8 cellular contexts compared by ENCODE assay signal in genomic region chr16:48384982-48385271, GRCh38. TPM values are rescaled to one million over a fixed set of nuclear protein-coding genes. Genes with fewer than 3 reads are reported as not detected.
DNase-seq lines count a peak whose midpoint lies in the region; ATAC-seq and TF ChIP-seq lines count a peak whose summit lies in the region.

No MANE protein-coding gene starts in this region.

- H3K79me2 ChIP-seq in GM23338 (replicated peaks; ENCODE audit: insufficient read depth) (peaks cover 45% of the 10 kb centered on the region), MM.1S (ENCODE audit: low read length) (peaks cover 45% of the 10 kb centered on the region)

- TF ChIP-seq CTCF in GM23338 (conservative IDR thresholded peaks at IDR 0.05; ENCODE audit: low read depth in 2 of 2) (no peak), MM.1S (IDR thresholded peaks at IDR 0.05; ENCODE audit: low read length) (no peak), dorsolateral prefrontal cortex (IDR thresholded peaks at IDR 0.05 in 54 of 56, conservative IDR thresholded peaks at IDR 0.05 in 2 of 56; ENCODE audit: low read depth in 1 of 56, partially characterized antibody in 56 of 56) (no peak), natural killer cell (IDR thresholded peaks at IDR 0.05) (no peak)

- intact Hi-C loops in dorsolateral prefrontal cortex (cut with DNase I) (loop anchor here (2.0 to 10.0 kb wide), 5 partner anchors 20 to 897 kb away; partner anchors contain the start of gene CBLN1 (in 1 of the 2)), natural killer cell (cut with micrococcal nuclease) (loop anchor here (5.0 to 10.0 kb wide), 2 partner anchors 227 to 1550 kb away; partner anchors contain the start of genes C16orf87 and N4BP1)

- peaks cover 38% of the 10 kb centered on the region for H3K4me1 ChIP-seq in GM23338 (ENCODE audit: insufficient read depth)
- no peaks in the 10 kb centered on the region for H3K4me1 ChIP-seq in MM.1S (ENCODE audit: low read length)

- H3K9me2 ChIP-seq in GM23338 (ENCODE audit: insufficient read depth) (no peaks in the 10 kb centered on the region), MM.1S (replicated peaks; ENCODE audit: insufficient read depth, low read length) (no peaks in the 10 kb centered on the region)

- H3K9ac ChIP-seq in MM.1S (ENCODE audit: low read length) = peak overlapping the region; percentile 78; the same call in 1 of the 2 replicates

- H3K36me3 Mint-ChIP-seq in GM23338 (ENCODE audit: low read depth) = peaks cover 3% of the 10 kb centered on the region; the same call in 2 of the 3 replicates
- H3K36me3 Mint-ChIP-seq in natural killer cell = no peaks in the 10 kb centered on the region

- H3K27me3 Mint-ChIP-seq in GM23338 (ENCODE audit: insufficient read depth, low read depth, poor library complexity) (peaks cover 10% of the 10 kb centered on the region), natural killer cell (ENCODE audit: low read depth in 2 of 2) (no peaks in the 10 kb centered on the region)

- peak; percentile 11; the same call in 2 of the 3 replicates for ATAC-seq in GM23338
- peak; percentile 55 to 66 (median 59) for ATAC-seq in natural killer cell

- H3K4me1 Mint-ChIP-seq in GM23338 = peaks cover 38% of the 10 kb centered on the region
- peaks cover 24 to 32% of the 10 kb centered on the region in 2 donors for H3K4me1 Mint-ChIP-seq in natural killer cell

- H2AFZ ChIP-seq in GM23338 (no peak overlapping the region), MM.1S (ENCODE audit: low read length) (no peak overlapping the region)

- H3K36me3 ChIP-seq in GM23338 (ENCODE audit: insufficient read depth) (no peaks in the 10 kb centered on the region), MM.1S (replicated peaks; ENCODE audit: insufficient read depth, low read length) (no peaks in the 10 kb centered on the region)

- no peaks in the 10 kb centered on the region for H3K27me3 ChIP-seq in GM23338 (ENCODE audit: insufficient read depth)
- no peaks in the 10 kb centered on the region for H3K27me3 ChIP-seq in MM.1S (replicated peaks; ENCODE audit: insufficient read depth, low read length)
- no peaks in the 10 kb centered on the region for H3K27me3 ChIP-seq in dorsolateral prefrontal cortex

- H3F3A ChIP-seq in GM23338 (replicated peaks; ENCODE audit: low read depth) (peaks cover 15% of the 10 kb centered on the region), MM.1S (ENCODE audit: insufficient read depth, low read length) (peaks cover 5% of the 10 kb centered on the region)

- H4K20me1 ChIP-seq in GM23338 (replicated peaks; ENCODE audit: insufficient read depth) (peaks cover 7% of the 10 kb centered on the region; the same call in 1 of the 2 replicates), MM.1S (ENCODE audit: insufficient read depth, low read length) (peaks cover 10% of the 10 kb centered on the region)

- peak overlapping the region; percentile 84; the same call in 1 of the 3 replicates for H3K4me3 Mint-ChIP-seq in GM23338
- H3K4me3 Mint-ChIP-seq in natural killer cell = peak overlapping the region; percentile 71

- no peaks in the 10 kb centered on the region for H3K9me3 ChIP-seq in MM.1S (replicated peaks; ENCODE audit: insufficient read depth, low read length)

- H3K27ac ChIP-seq in GM23338 (ENCODE audit: low read depth) (peak overlapping the region; percentile 81; the same call in 1 of the 2 replicates), MM.1S (ENCODE audit: low read length) (peak overlapping the region; percentile 48; the same call in 1 of the 2 replicates), dorsolateral prefrontal cortex (peak overlapping the region in 58 of 59 donors; percentile 82 to 100 (median 98))

- H3K9me3 Mint-ChIP-seq in GM23338 (no peaks in the 10 kb centered on the region), natural killer cell (no peaks in the 10 kb centered on the region)

- DNase-seq in NOMO-1 treated with DMSO at 0.1 percent for 48 hours (lab: John Stamatoyannopoulos, UW; ENCODE audit: unreplicated experiment) = peak; percentile 44
- no peak for DNase-seq in NOMO-1 treated with dmso at 0.1 percent for 144 hours (lab: John Stamatoyannopoulos, UW; ENCODE audit: unreplicated experiment)
- DNase-seq in GM23338 (ENCODE audit: low spot score) = peak; percentile 54
- no peak for DNase-seq in MM.1S
- DNase-seq in dorsolateral prefrontal cortex = peak in 1 of 10 donors; percentile 8
- DNase-seq in natural killer cell = no peak
- DNase-seq in T-helper 2 cell = no peak
- no peak for DNase-seq in NCI-H526 treated with DMSO at 0.1 percent for 48 hours (lab: John Stamatoyannopoulos, UW)

- H3K4me3 ChIP-seq in GM23338 = peak overlapping the region; percentile 58
- H3K4me3 ChIP-seq in MM.1S (ENCODE audit: low read length) = peak overlapping the region; percentile 59; the same call in 1 of the 2 replicates
- peak overlapping the region in 58 of 59 donors; percentile 26 to 97 (median 86) for H3K4me3 ChIP-seq in dorsolateral prefrontal cortex

- H3K4me2 ChIP-seq in GM23338 = peak overlapping the region; percentile 71; the same call in 1 of the 2 replicates
- H3K4me2 ChIP-seq in MM.1S (ENCODE audit: low read depth, low read length) = no peak overlapping the region

- H3K27ac Mint-ChIP-seq in GM23338 (no peak overlapping the region), natural killer cell (peak overlapping the region in 1 of 2 donors; percentile 91)

TF ChIP-seq in GM23338, 12 proteins besides CTCF, POLR2A, EP300 and RAD21 (continues in another document):
- no peak for TF ChIP-seq EZH2phosphoT487 (IDR thresholded peaks at IDR 0.05; ENCODE audit: unreplicated experiment)
- no peak for TF ChIP-seq STAT1 (IDR thresholded peaks at IDR 0.05; ENCODE audit: unreplicated experiment)
- TF ChIP-seq NANOG (IDR thresholded peaks at IDR 0.05; ENCODE audit: borderline replicate concordance) = no peak
- no peak for TF ChIP-seq CREB1 (CRISPR knock-in tag; IDR thresholded peaks at IDR 0.05; ENCODE audit: low read depth)
- no peak for TF ChIP-seq ETS1 (IDR thresholded peaks at IDR 0.05)
- TF ChIP-seq REST (IDR thresholded peaks at IDR 0.05; ENCODE audit: unreplicated experiment) = no peak
- TF ChIP-seq POLR2AphosphoS5 (IDR thresholded peaks at IDR 0.05; ENCODE audit: low read depth) = no peak
- no peak for TF ChIP-seq ZNF331 (CRISPR knock-in tag; IDR thresholded peaks at IDR 0.05; ENCODE audit: low read depth)
- no peak for TF ChIP-seq ZNF114 (CRISPR knock-in tag; IDR thresholded peaks at IDR 0.05)

RNA-seq across cellular contexts. Expression of gene SIAH1, which starts 0.3 kb away (rescaled TPM):
- total RNA-seq in GM23338 (2014; rRNA removed; shearing (Covaris generic)) = 47.0 and 52.7 TPM in 2 replicates
- polyA plus RNA-seq in GM23338 (2016; fragmentation: Nextera tagmentation; extraction: Ambion mirVana) = 35.1 and 42.0 TPM in 2 replicates
- 10 to 100 TPM; 20.1 to 37.6 (median 27.7) TPM for total RNA-seq in dorsolateral prefrontal cortex
- 10 to 100 TPM; 52.9 to 57.7 (median 55.5) TPM for total RNA-seq in natural killer cell

Comparison
In these comparisons a context has a peak if more than half of its experiments do, and no peak if none do; other contexts are left out.
1. DNase-seq: peak in NOMO-1 treated with DMSO at 0.1 percent for 48 hours (single experiment) and GM23338 (single experiment); none in NOMO-1 treated with dmso at 0.1 percent for 144 hours (single experiment), MM.1S (single experiment), natural killer cell (single experiment), T-helper 2 cell (0 of 5) and NCI-H526 treated with DMSO at 0.1 percent for 48 hours (single experiment).
2. H3K27ac ChIP-seq: peak in every context shown above with its lines; median percentile 98 in dorsolateral prefrontal cortex; 81 in GM23338; 48 in MM.1S.
3. Peak in every context shown above with its lines, with median percentiles within 50 percentile points of each other: H3K4me3 ChIP-seq.